ENCODE assay signal across 8 cellular contexts in the genomic region with DNA sequence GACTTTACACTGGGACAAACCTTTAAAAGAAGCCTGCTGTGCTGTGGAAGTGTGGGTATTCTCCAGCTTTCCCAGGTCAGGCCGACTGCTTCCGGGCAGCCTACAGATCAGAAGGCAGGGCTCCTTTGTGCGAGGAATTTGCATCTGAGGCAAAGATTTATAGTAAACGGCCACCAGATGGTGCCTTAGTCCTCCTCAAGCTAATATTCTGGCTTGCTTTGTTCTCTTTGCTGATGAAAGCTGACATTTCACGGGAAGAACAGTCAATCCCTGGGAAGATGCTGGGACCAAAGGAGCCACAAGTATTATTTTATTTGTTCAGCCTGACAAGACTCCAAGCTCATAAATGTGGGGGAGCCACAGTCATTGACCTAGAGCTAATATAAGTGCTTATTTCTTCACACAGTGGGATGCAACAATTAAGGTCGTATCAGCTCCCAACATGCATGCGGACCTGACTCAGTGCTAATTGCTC.
DNase-seq lines count a peak whose midpoint lies in the region; ATAC-seq and TF ChIP-seq lines count a peak whose summit lies in the region.

No MANE protein-coding gene starts in this region.

- H3K27me3 ChIP-seq in HUES48 (ENCODE audit: control insufficient read depth, insufficient read depth, low read length) (0 out of 2 replicates have a peak, but pooled peaks cover 5% of the 10 kb centered on the region), fibroblast of lung (ENCODE audit: control insufficient read depth, insufficient read depth, low read length) (peaks cover 6% of the 10 kb centered on the region), thyroid gland (no peaks in the 10 kb centered on the region)

- H3K9ac ChIP-seq in HUES48 (ENCODE audit: low read depth, low read length) = 0 out of 2 replicates have a peak overlapping the region, but pooled peaks have one; percentile 1
- H3K9ac ChIP-seq in fibroblast of lung (ENCODE audit: insufficient read depth, low read length) = no peak overlapping the region

- TF ChIP-seq CTCF in fibroblast of lung (conservative IDR thresholded peaks at IDR 0.05 in 1 of 2, IDR thresholded peaks at IDR 0.05 in 1 of 2; ENCODE audit: low read depth in 1 of 2, low read length in 2 of 2) = peak; percentile 53 to 67
- peak in 5 of 6 experiments; percentile 32 to 71 (median 57) for TF ChIP-seq CTCF in thyroid gland (IDR thresholded peaks at IDR 0.05)

- H3K27ac Mint-ChIP-seq in naive thymus-derived CD8-positive, alpha-beta T cell = peak overlapping the region in 7 of 10 donors; percentile 14 to 86 (median 75)

- no peak overlapping the region for H3K4me3 ChIP-seq in HUES48 (ENCODE audit: low read depth, low read length)
- no peak overlapping the region for H3K4me3 ChIP-seq in fibroblast of lung (replicated peaks in 1 of 4; ENCODE audit: control extremely low read depth in 1 of 4, insufficient read depth in 1 of 4, low read depth in 3 of 4, low read length in 4 of 4)
- H3K4me3 ChIP-seq in thyroid gland (replicated peaks in 1 of 3) = no peak overlapping the region

- H3K36me3 ChIP-seq in HUES48 (ENCODE audit: control insufficient read depth, insufficient read depth, low read length) (no peaks in the 10 kb centered on the region), fibroblast of lung (ENCODE audit: control insufficient read depth, insufficient read depth, low read length) (no peaks in the 10 kb centered on the region), thyroid gland (no peaks in the 10 kb centered on the region)

- no peaks in the 10 kb centered on the region for H4K20me1 ChIP-seq in fibroblast of lung (ENCODE audit: control insufficient read depth, extremely low read depth, insufficient read depth, low read length)

- WGBS in thyroid gland, 2 donors = 19 to 44% methylated on average over 4 to 7 of the region's 7 CpGs

- no peak overlapping the region for H2AFZ ChIP-seq in fibroblast of lung (ENCODE audit: low read length)

- intact Hi-C loops in thyroid gland (cut with DNase I) = loop anchor here (5.0 kb wide), 1 partner anchor 241 kb away; no protein-coding TSS in a partner anchor

- DNase-seq in DMS153 treated with DMSO at 0.1 percent for 48 hours (lab: John Stamatoyannopoulos, UW; ENCODE audit: unreplicated experiment) (peak; percentile 94), NOMO-1 (lab: John Stamatoyannopoulos, UW; ENCODE audit: unreplicated experiment in 2 of 2) (peak; percentile 71 to 73), activated T-cell treated with anti-CD3 and anti-CD28 coated beads for 4 hours (peak; percentile 24), fibroblast of lung (ENCODE audit: low read depth in 2 of 2) (peak; percentile 75 to 84), thyroid gland (peak; percentile 60 to 62)
- peak; percentile 12 to 72 (median 47) for DNase-seq in naive thymus-derived CD8-positive, alpha-beta T cell

- H3K4me2 ChIP-seq in fibroblast of lung (ENCODE audit: extremely low read depth, insufficient read depth, low read length) = no peak overlapping the region

- no peak for TF ChIP-seq POLR2A in thyroid gland (IDR thresholded peaks at IDR 0.05)

- H3K36me3 Mint-ChIP-seq in naive thymus-derived CD8-positive, alpha-beta T cell = no peaks in the 10 kb centered on the region

- peak; percentile 73 for ATAC-seq in GM21526 (IDR thresholded peaks at IDR 0.05; ENCODE audit: low FRiP score, unreplicated experiment)
- ATAC-seq in naive thymus-derived CD8-positive, alpha-beta T cell = peak; percentile 41 to 58

- H3K9me3 ChIP-seq in HUES48 (ENCODE audit: control insufficient read depth, insufficient read depth, low read length) (no peaks in the 10 kb centered on the region), fibroblast of lung (ENCODE audit: control insufficient read depth, insufficient read depth, low read depth, low read length) (no peaks in the 10 kb centered on the region), thyroid gland (no peaks in the 10 kb centered on the region)

- H3K27me3 Mint-ChIP-seq in naive thymus-derived CD8-positive, alpha-beta T cell = no peaks in the 10 kb centered on the region

- POLR2A ChIA-PET in naive thymus-derived CD8-positive, alpha-beta T cell (lab: Charles Lee) = interaction anchor here (0.6 to 2.0 kb wide), 5 partner anchors 30 to 460 kb away, joined by 3 to 17 read pairs (median 5); no protein-coding TSS in a partner anchor

- peaks cover 32 to 64% (median 56%) of the 10 kb centered on the region in 4 donors for H3K4me1 Mint-ChIP-seq in naive thymus-derived CD8-positive, alpha-beta T cell

- no peaks in the 10 kb centered on the region for H3K9me3 Mint-ChIP-seq in naive thymus-derived CD8-positive, alpha-beta T cell

- peak overlapping the region in 7 of 10 donors; percentile 18 to 60 (median 51) for H3K4me3 Mint-ChIP-seq in naive thymus-derived CD8-positive, alpha-beta T cell

- no peaks in the 10 kb centered on the region for H3K79me2 ChIP-seq in fibroblast of lung (ENCODE audit: control insufficient read depth, insufficient read depth, low read length)

- H3K4me1 ChIP-seq in HUES48 (ENCODE audit: control insufficient read depth, insufficient read depth, low read length) = peaks cover 23% of the 10 kb centered on the region
- H3K4me1 ChIP-seq in fibroblast of lung (ENCODE audit: control insufficient read depth, extremely low read depth, insufficient read depth, low read length) = no peaks in the 10 kb centered on the region
- peaks cover 4 to 5% of the 10 kb centered on the region in 2 donors for H3K4me1 ChIP-seq in thyroid gland

- peak overlapping the region; percentile 76 for H3K27ac ChIP-seq in HUES48 (ENCODE audit: low read depth, low read length)
- no peak overlapping the region for H3K27ac ChIP-seq in fibroblast of lung (ENCODE audit: insufficient read depth, low read length)
- H3K27ac ChIP-seq in thyroid gland = no peak overlapping the region

Comparison
In these comparisons a context has a peak if more than half of its experiments do, and no peak if none do; other contexts are left out.
1. DNase-seq: peak in every context shown above with its lines; median percentile 94 in DMS153 treated with DMSO at 0.1 percent for 48 hours; 80 in fibroblast of lung; 72 in NOMO-1; 61 in thyroid gland; 47 in naive thymus-derived CD8-positive, alpha-beta T cell; 24 in activated T-cell treated with anti-CD3 and anti-CD28 coated beads for 4 hours.